In the genomic region with DNA sequence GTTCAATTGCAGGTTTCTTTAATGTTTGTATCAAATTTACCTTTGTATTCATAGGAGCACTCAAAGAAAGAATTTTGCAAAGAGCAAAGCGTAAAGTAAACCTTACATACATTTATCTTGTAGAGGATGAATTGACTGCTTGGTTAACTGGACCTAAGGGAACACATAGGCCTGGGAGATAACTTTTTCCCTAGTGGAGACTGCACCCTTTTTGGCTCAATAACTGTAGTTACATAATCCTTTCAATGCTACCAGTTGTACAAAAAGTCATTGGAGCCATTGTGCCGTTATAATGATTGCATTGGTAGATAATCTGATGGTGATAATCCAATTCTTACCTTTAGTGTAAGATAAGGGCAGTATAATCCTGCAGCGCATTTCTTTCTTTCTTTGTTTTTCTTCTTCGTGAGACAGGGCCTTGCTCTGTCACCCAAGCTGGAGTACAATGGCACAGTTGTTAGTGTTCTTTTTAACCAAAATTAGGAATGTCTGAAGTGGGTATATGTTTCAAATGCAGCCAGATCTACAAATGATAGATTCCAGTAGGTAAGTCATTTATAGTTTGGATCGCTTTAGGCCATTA, we compare ENCODE assay signal across 17 cellular contexts.
DNase-seq lines count a peak whose midpoint lies in the region; ATAC-seq and TF ChIP-seq lines count a peak whose summit lies in the region.
"Had no signal": no experiment of that assay in that cellular context is flagged by ENCODE, and none has a peak within 500 bp of the region (broad histone marks: within the 10 kb centered on the region; RNA-seq: fewer than 3 reads in every experiment).

No MANE protein-coding gene starts in this region.

- DNase-seq in NCI-H82 (lab: John Stamatoyannopoulos, UW) = peak; percentile 44
- no peak for DNase-seq in NCI-H82 treated with DMSO at 0.1 percent for 48 hours (lab: John Stamatoyannopoulos, UW; ENCODE audit: unreplicated experiment)
- DNase-seq in pons (ENCODE audit: low spot score) = peak; percentile 54
- DNase-seq in activated CD4-positive, CD25-positive, alpha-beta regulatory T cell (lab: John Stamatoyannopoulos, UW) = no peak
- DNase-seq in D341Med (ENCODE audit: low spot score) = no peak
- no peak for DNase-seq in GM10266 (ENCODE audit: extremely low spot score)
- DNase-seq: CD8-positive, alpha-beta T cell; COR-L47; DMS53; GF-D8; H7 had no signal

- H3K27me3 ChIP-seq in layer of hippocampus (ENCODE audit: control insufficient read depth, insufficient read depth, low read length) = no peaks in the 10 kb centered on the region

- ATAC-seq in HG02759 (IDR thresholded peaks at IDR 0.05; ENCODE audit: unreplicated experiment) = no peak
- ATAC-seq: CD8-positive, alpha-beta T cell; GM12878; GM23338; HepG2 had no signal

- peak overlapping the region; percentile 71 for H3K27ac ChIP-seq in layer of hippocampus (ENCODE audit: low read depth, low read length)
- H3K27ac ChIP-seq: 22Rv1 had no signal

- TF ChIP-seq CTCF in GM10266 (IDR thresholded peaks at IDR 0.05; ENCODE audit: control insufficient read depth, insufficient read depth, low read depth, missing control alignments) = no peak

Comparison
In these comparisons a context has a peak if more than half of its experiments do, and no peak if none do; other contexts are left out.
1. DNase-seq: peak in NCI-H82 (single experiment) and pons (single experiment); none in NCI-H82 treated with DMSO at 0.1 percent for 48 hours (single experiment), activated CD4-positive, CD25-positive, alpha-beta regulatory T cell (0 of 4), D341Med (single experiment) and GM10266 (single experiment).